In the genomic region with DNA sequence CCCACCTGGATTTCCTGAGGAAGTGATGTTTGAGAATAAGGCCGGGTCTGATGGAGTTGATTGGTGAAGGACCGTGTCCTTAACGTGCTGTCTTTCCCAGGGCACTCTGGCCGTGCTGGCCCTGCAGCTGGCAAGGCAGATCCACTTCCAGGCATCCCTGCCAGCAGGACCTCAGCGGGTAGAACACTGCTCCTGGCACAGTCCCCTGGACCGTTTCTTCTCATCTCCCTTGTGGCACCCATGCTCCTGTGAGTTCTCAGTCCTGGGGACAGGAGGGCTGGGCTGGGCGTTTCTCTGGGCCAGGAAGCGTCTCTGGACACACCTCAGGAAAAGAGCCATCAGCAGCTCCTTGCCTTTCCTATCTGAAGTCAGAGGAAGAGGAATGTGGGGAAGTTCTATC, we compare ENCODE assay signal across 19 cellular contexts. TPM values are rescaled to one million over a fixed set of nuclear protein-coding genes. Genes with fewer than 3 reads are reported as not detected.
DNase-seq lines count a peak whose midpoint lies in the region; ATAC-seq and TF ChIP-seq lines count a peak whose summit lies in the region.
"Had no signal": no experiment of that assay in that cellular context is flagged by ENCODE, and none has a peak within 500 bp of the region (broad histone marks: within the 10 kb centered on the region; RNA-seq: fewer than 3 reads in every experiment).

No MANE protein-coding gene starts in this region.

- H3K27ac ChIP-seq in lower lobe of right lung (peak overlapping the region; percentile 18), gastrocnemius medialis (peak overlapping the region; percentile 70 to 88 (median 78))

- in situ Hi-C loops in gastrocnemius medialis (cut with MboI; ENCODE audit: low sequenced_read_pairs in 4 of 4): no loop called here

- no peak overlapping the region for H3K4me3 Mint-ChIP-seq in activated T-helper 17 cell treated with anti-CD3 and anti-CD28 coated beads, Interleukin-2, amount 50 U/mL, for 72 hours
- H3K4me3 Mint-ChIP-seq: CD4-positive, alpha-beta T cell had no signal

- DNase-seq in left cardiac atrium (peak; percentile 37), cardiac septum (ENCODE audit: low spot score) (no peak), lower lobe of right lung (no peak), gastrocnemius medialis (peak in 1 of 2 donors; percentile 53), NCI-H2227 (lab: John Stamatoyannopoulos, UW; ENCODE audit: unreplicated experiment) (no peak), NCI-H1930 (lab: John Stamatoyannopoulos, UW) (no peak)
- DNase-seq: Caco-2; CD4-positive, alpha-beta T cell; DMS 273 treated with DMSO at 0.1 percent for 48 hours; DMS79 treated with DMSO at 0.1 percent for 48 hours; IMR-90; NCI-H1105 treated with DMSO at 0.1 percent for 48 hours; NCI-H2081; NCI-H2171; NCI-H446; NCI-H526; SHP77 had no signal

- ATAC-seq in left cardiac atrium (no peak), lower lobe of right lung (no peak), gastrocnemius medialis (no peak)
- no peak for ATAC-seq in activated T-helper 17 cell treated with anti-CD3 and anti-CD28 coated beads, Interleukin-2, amount 50 U/mL, for 72 hours (replicated peaks)
- ATAC-seq: GM12878 had no signal

- peaks cover 22% of the 10 kb centered on the region for H3K4me1 Mint-ChIP-seq in activated T-helper 17 cell treated with anti-CD3 and anti-CD28 coated beads, Interleukin-2, amount 50 U/mL, for 72 hours

- no peak for TF ChIP-seq POLR2A in gastrocnemius medialis (IDR thresholded peaks at IDR 0.05)

- H3K9me3 Mint-ChIP-seq in activated T-helper 17 cell treated with anti-CD3 and anti-CD28 coated beads, Interleukin-2, amount 50 U/mL, for 72 hours: no peaks in the 10 kb centered on the region
- H3K9me3 Mint-ChIP-seq: CD4-positive, alpha-beta T cell had no signal

- no peak for TF ChIP-seq CTCF in lower lobe of right lung (IDR thresholded peaks at IDR 0.05)
- TF ChIP-seq CTCF in gastrocnemius medialis (IDR thresholded peaks at IDR 0.05 in 4 of 5, conservative IDR thresholded peaks at IDR 0.05 in 1 of 5): no peak

- H3K27me3 ChIP-seq in lower lobe of right lung (ENCODE audit: low read depth) (no peaks in the 10 kb centered on the region), gastrocnemius medialis (no peaks in the 10 kb centered on the region)

- peaks cover 36% of the 10 kb centered on the region for H3K4me1 ChIP-seq in lower lobe of right lung
- H3K4me1 ChIP-seq in gastrocnemius medialis: peaks cover 18 to 42% of the 10 kb centered on the region in 2 donors

- H3K36me3 ChIP-seq in lower lobe of right lung: peaks cover 83% of the 10 kb centered on the region
- H3K36me3 ChIP-seq in gastrocnemius medialis: peaks cover 0 to 77% of the 10 kb centered on the region in 2 donors

- peaks cover 92% of the 10 kb centered on the region for H3K36me3 Mint-ChIP-seq in activated T-helper 17 cell treated with anti-CD3 and anti-CD28 coated beads, Interleukin-2, amount 50 U/mL, for 72 hours (ENCODE audit: low read depth)

- H3K4me3 ChIP-seq in lower lobe of right lung (no peak overlapping the region), gastrocnemius medialis (no peak overlapping the region)
- H3K4me3 ChIP-seq: GM12878 had no signal

- intact Hi-C loops in left cardiac atrium (cut with DNase I): no loop called here
- intact Hi-C loops in cardiac septum (cut with DNase I): loop anchor here (2.0 kb wide), 1 partner anchor 33 kb away; no protein-coding TSS in a partner anchor
- intact Hi-C loops in lower lobe of right lung (cut with DNase I): no loop called here
- intact Hi-C loops in gastrocnemius medialis (cut with DNase I; ENCODE audit: low total_unique reads): loop anchor here (10.0 kb wide), 1 partner anchor 603 kb away; the partner anchor contains the start of gene TAF7

- H3K27me3 Mint-ChIP-seq in activated T-helper 17 cell treated with anti-CD3 and anti-CD28 coated beads, Interleukin-2, amount 50 U/mL, for 72 hours: no peaks in the 10 kb centered on the region
- H3K27me3 Mint-ChIP-seq: CD4-positive, alpha-beta T cell had no signal

- peak overlapping the region; percentile 42 for H3K27ac Mint-ChIP-seq in activated T-helper 17 cell treated with anti-CD3 and anti-CD28 coated beads, Interleukin-2, amount 50 U/mL, for 72 hours
- H3K27ac Mint-ChIP-seq: CD4-positive, alpha-beta T cell had no signal

- no peaks in the 10 kb centered on the region for H3K9me3 ChIP-seq in lower lobe of right lung
- H3K9me3 ChIP-seq in gastrocnemius medialis: no peaks in the 10 kb centered on the region
- H3K9me3 ChIP-seq: Caco-2 had no signal

RNA-seq across cellular contexts. Expression of gene DELE1, which starts 4.4 kb away (rescaled TPM):
- total RNA-seq in left cardiac atrium: 10 to 100 TPM; 79.9 to 85.5 TPM
- 115 TPM for total RNA-seq in cardiac septum
- 10 to 100 TPM; 80.4 to 82.8 TPM for total RNA-seq in activated T-helper 17 cell treated with anti-CD3 and anti-CD28 coated beads, Interleukin-2, amount 50 U/mL, for 72 hours
- 75.0 TPM for total RNA-seq in lower lobe of right lung
- 10 to 100 TPM; 31.3 to 91.6 (median 52.4) TPM for total RNA-seq in gastrocnemius medialis

RNA-seq across cellular contexts. Expression of gene PCDH12, which starts 30.0 kb away (rescaled TPM):
- total RNA-seq in left cardiac atrium (1 to 10 TPM; 5.4 to 10.0 TPM), cardiac septum (4.9 TPM), lower lobe of right lung (14.9 TPM), gastrocnemius medialis (10 to 100 TPM in 1 of 4 donors, 1 to 10 TPM in 3; 2.1 to 13.6 (median 3.6) TPM)
- 1 to 10 TPM in 1 of 2 donors, under 1 TPM in 1; 0.54 to 4.3 TPM for total RNA-seq in activated T-helper 17 cell treated with anti-CD3 and anti-CD28 coated beads, Interleukin-2, amount 50 U/mL, for 72 hours
- total RNA-seq: Caco-2; CD4-positive, alpha-beta T cell had no signal

RNA-seq across cellular contexts. Expression of gene RNF14, which starts 40.9 kb away (rescaled TPM):
- total RNA-seq in left cardiac atrium (10 to 100 TPM; 71.8 to 87.4 TPM), cardiac septum (104 TPM), lower lobe of right lung (47.1 TPM), gastrocnemius medialis (100 to 1,000 TPM in 1 of 4 donors, 10 to 100 TPM in 3; 71.4 to 107 (median 84.5) TPM)
- total RNA-seq in activated T-helper 17 cell treated with anti-CD3 and anti-CD28 coated beads, Interleukin-2, amount 50 U/mL, for 72 hours: 10 to 100 TPM; 28.4 to 30.8 TPM

RNA-seq across cellular contexts. Expression of gene PCDH1, which starts 49.8 kb away (rescaled TPM):
- total RNA-seq in left cardiac atrium: 10 to 100 TPM; 20.7 to 36.0 TPM
- total RNA-seq in cardiac septum: 16.9 TPM
- total RNA-seq in activated T-helper 17 cell treated with anti-CD3 and anti-CD28 coated beads, Interleukin-2, amount 50 U/mL, for 72 hours: under 1 TPM in 1 of 2 donors, not detected in 1; 0.64 TPM
- 55.7 TPM for total RNA-seq in lower lobe of right lung
- total RNA-seq in gastrocnemius medialis: 10 to 100 TPM; 15.9 to 20.8 (median 18.1) TPM

Comparison
In these comparisons a context has a peak if more than half of its experiments do, and no peak if none do; other contexts are left out.
1. intact Hi-C loops: an anchor here in cardiac septum (2.0 kb wide) and gastrocnemius medialis (10.0 kb wide); none called in left cardiac atrium and lower lobe of right lung.